ENCODE assay signal across 2 cellular contexts in the genomic region with DNA sequence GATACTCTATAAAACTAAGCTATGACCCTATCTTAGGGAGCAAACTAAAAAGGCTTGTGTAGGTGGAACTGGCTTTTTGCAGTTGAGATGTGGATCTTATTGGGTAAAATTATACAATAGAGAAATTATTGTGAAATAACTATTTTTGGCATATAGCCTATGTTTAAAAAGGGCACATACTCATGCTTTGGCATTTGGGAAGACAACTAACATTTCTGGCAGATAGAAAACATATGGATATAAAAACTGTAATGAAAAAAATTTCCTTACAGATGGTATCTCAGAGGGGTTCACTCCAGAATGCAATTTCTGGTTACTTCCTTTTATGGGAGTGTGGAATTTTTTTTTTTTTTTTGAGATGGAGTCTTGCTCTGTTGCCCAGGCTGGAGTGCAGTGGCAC.
TF ChIP-seq lines count a peak whose summit lies in the region.

No MANE protein-coding gene starts in this region.

TF ChIP-seq in IMR-90, 13 proteins besides CTCF, POLR2A, EP300 and RAD21:
- TF ChIP-seq MAZ (IDR thresholded peaks at IDR 0.05; ENCODE audit: borderline replicate concordance, low read depth, low read length): no peak
- TF ChIP-seq CEBPB (IDR thresholded peaks at IDR 0.05; ENCODE audit: low read depth, low read length): peak; percentile 74
- no peak for TF ChIP-seq BHLHE40 (IDR thresholded peaks at IDR 0.05; ENCODE audit: low read depth, low read length)
TF ChIP-seq in IMR-90: peak in this region for 1.

TF ChIP-seq in endothelial cell of umbilical vein, 7 proteins besides CTCF, POLR2A, EP300 and RAD21:
- no peak for TF ChIP-seq JUN (IDR thresholded peaks at IDR 0.05; ENCODE audit: borderline replicate concordance, insufficient read depth, insufficient read length, low read depth)
- no peak for TF ChIP-seq GATA2 (IDR thresholded peaks at IDR 0.05; ENCODE audit: insufficient read depth, insufficient read length, low read depth, low read length)
- TF ChIP-seq, protein P1, sequence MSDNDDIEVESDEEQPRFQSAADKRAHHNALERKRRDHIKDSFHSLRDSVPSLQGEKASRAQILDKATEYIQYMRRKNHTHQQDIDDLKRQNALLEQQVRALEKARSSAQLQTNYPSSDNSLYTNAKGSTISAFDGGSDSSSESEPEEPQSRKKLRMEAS (IDR thresholded peaks at IDR 0.05; ENCODE audit: insufficient read depth, insufficient read length): no peak
- TF ChIP-seq FOS (IDR thresholded peaks at IDR 0.05; ENCODE audit: borderline replicate concordance, insufficient read depth, low read length): no peak
- no peak for TF ChIP-seq EZH2 (IDR thresholded peaks at IDR 0.05; ENCODE audit: borderline replicate concordance, low read depth, low read length, severe bottlenecking)
- no peak for TF ChIP-seq POLR2AphosphoS5 (IDR thresholded peaks at IDR 0.05; ENCODE audit: insufficient read depth, low read depth, low read length)
- no peak for TF ChIP-seq MYC (IDR thresholded peaks at IDR 0.05; ENCODE audit: low read depth, low read length)
